ENCODE assay signal across 19 cellular contexts in the genomic region with DNA sequence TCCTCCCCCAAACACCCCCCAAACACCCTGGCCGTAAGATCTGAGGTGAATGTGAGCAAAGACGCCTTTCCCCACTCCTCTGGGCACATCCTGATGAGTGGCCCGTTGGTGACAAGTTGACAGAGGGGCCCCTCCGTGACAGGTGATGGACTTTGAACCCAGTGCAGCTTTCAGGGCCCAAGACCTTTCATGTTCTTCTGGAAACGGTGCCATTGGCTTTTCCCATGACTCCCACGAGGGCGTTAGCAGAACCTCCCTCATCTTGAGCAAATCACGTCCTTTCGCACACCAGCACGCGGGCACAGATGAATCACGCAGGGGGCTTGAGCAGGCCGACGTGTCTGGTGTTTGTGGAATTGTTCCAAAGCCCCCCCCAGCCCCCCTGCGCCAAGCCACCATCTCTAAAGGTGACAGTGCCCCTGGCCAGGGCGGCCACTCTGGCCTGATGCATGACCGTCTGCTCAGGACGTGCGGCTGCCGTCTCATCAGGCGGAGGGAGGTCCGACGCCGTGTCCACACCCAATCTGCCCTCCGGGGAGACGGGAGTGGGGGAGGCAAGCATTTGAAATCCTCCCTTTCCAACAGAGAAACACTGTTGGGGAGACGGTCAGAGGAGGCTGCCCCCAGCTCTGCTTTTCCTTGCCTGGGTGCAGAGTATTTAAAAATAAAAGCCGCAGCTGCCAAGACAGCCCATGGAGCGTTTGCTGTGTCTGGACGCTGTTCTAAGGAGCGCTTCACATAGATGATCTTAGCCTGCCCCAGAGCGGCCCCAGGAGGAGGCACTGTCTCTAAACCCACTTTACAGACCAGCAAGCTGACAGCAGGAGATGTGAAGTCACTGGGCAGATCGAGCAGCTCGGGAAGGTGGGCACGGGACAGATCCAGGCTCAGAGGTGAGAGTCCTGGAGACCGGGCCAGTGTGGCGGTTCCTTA.
"Had no signal": no experiment of that assay in that cellular context is flagged by ENCODE, and none has a peak within 500 bp of the region (broad histone marks: within the 10 kb centered on the region; RNA-seq: fewer than 3 reads in every experiment).

No MANE protein-coding gene starts in this region.

- H3K4me1 ChIP-seq: lower lobe of right lung had no signal

- H3K9me3 ChIP-seq: heart right ventricle, lower lobe of right lung, mucosa of descending colon, tibial nerve had no signal

- H3K36me3 ChIP-seq: heart right ventricle, lower lobe of right lung, tibial nerve had no signal

- H3K4me3 ChIP-seq: heart right ventricle, lower lobe of right lung, mucosa of descending colon, tibial nerve had no signal

- FAIRE-seq: astrocyte, bronchial epithelial cell, kidney had no signal

- ATAC-seq: activated CD8-positive, alpha-beta T cell treated with anti-CD3 and anti-CD28 coated beads, Interleukin-2, amount 10 ng/mL, durations not matched to agents 7 days and 5 days; heart right ventricle; left lobe of liver; lower lobe of right lung; mucosa of descending colon; stimulated activated naive CD8-positive, alpha-beta T cell treated with anti-CD3 and anti-CD28 coated beads, Interleukin-15, Interleukin-2, amounts not matched to agents 100 U/mL and 50 U/mL, for 24 hours had no signal

- DNase-seq: activated CD4-positive, alpha-beta T cell treated with anti-CD3 and anti-CD28 coated beads for 1 hour; activated CD4-positive, alpha-beta T cell treated with anti-CD3 and anti-CD28 coated beads, Interleukin-2, amount 50 U/mL, for 1 hour; activated CD8-positive, alpha-beta T cell treated with anti-CD3 and anti-CD28 coated beads, Interleukin-2, amount 10 ng/mL, durations not matched to agents 7 days and 5 days; activated gamma-delta T cell treated with Interleukin-2 at 50 U/mL for 16 hours; cerebellar nuclear complex; cortex of kidney; heart right ventricle; kidney; lower lobe of right lung; mucosa of descending colon; stimulated activated CD4-positive, alpha-beta T cell treated with anti-CD3 and anti-CD28 coated beads, Interleukin-4, amount 100 ng/mL, for 4 hours; stimulated activated naive CD8-positive, alpha-beta T cell treated with anti-CD3 and anti-CD28 coated beads, Interleukin-15, Interleukin-2, amounts not matched to agents 100 U/mL and 50 U/mL, for 24 hours; T-helper 1 cell; T-helper 9 cell had no signal

- H3K27ac ChIP-seq: epithelial cell of prostate, lower lobe of right lung had no signal
